ENCODE assay signal across 9 cellular contexts in genomic region chr19:54172764-54173699, GRCh38. TPM values are rescaled to one million over a fixed set of nuclear protein-coding genes. Genes with fewer than 3 reads are reported as not detected.
DNase-seq lines count a peak whose midpoint lies in the region; ATAC-seq and TF ChIP-seq lines count a peak whose summit lies in the region.
"Had no signal": no experiment of that assay in that cellular context is flagged by ENCODE, and none has a peak within 500 bp of the region (broad histone marks: within the 10 kb centered on the region; RNA-seq: fewer than 3 reads in every experiment).

TMC4 (minus strand) TSS chr19:54173160; CDS start chr19:54173117, 43 bp downstream.

- H2AFZ ChIP-seq in HCT116 (ENCODE audit: low read depth, low read length, poor library complexity, severe bottlenecking), result no peak within 1 kb of the TSS

- TSS peak; percentile 32 for BruUV-seq in HCT116 (replicated peaks; lab: Mats Ljungman, UMichigan)

- peaks cover 2 to 5% of the 10 kb centered on the region in 2 experiments; a peak in 1 of 4 replicates for H3K36me3 ChIP-seq in HCT116 (ENCODE audit: control insufficient read depth in 1 of 2, insufficient read depth in 2 of 2, low read length in 2 of 2)
- H3K36me3 ChIP-seq in skeletal muscle tissue (ENCODE audit: control insufficient read depth in 3 of 3, insufficient read depth in 3 of 3, low read length in 3 of 3), result peaks cover 0 to 2% (median 0%) of the 10 kb centered on the region in 3 donors
- peaks cover 3% of the 10 kb centered on the region for H3K36me3 ChIP-seq in effector memory CD4-positive, alpha-beta T cell (ENCODE audit: control insufficient read depth, insufficient read depth, low read length)

- H3K27me3 ChIP-seq in HCT116 (ENCODE audit: insufficient read depth, low read length), result no peaks in the 10 kb centered on the region
- H3K27me3 ChIP-seq in skeletal muscle tissue (ENCODE audit: control insufficient read depth in 3 of 3, insufficient read depth in 3 of 3, low read length in 3 of 3), result peaks cover 8 to 26% (median 12%) of the 10 kb centered on the region in 3 donors
- H3K27me3 ChIP-seq in effector memory CD4-positive, alpha-beta T cell (replicated peaks; ENCODE audit: control insufficient read depth, insufficient read depth, low read length, poor library complexity, severe bottlenecking), result no peaks in the 10 kb centered on the region

- peak within 1 kb of the TSS; percentile 69 to 85 for H3K4me3 ChIP-seq in HCT116 (replicated peaks in 1 of 2; ENCODE audit: low read depth in 1 of 2, low read length in 2 of 2)
- H3K4me3 ChIP-seq in skeletal muscle tissue (ENCODE audit: low read length in 3 of 3), result no peak within 1 kb of the TSS
- no peak within 1 kb of the TSS for H3K4me3 ChIP-seq in effector memory CD4-positive, alpha-beta T cell (ENCODE audit: insufficient read depth, low read depth, low read length, poor library complexity, severe bottlenecking)

- H3K27ac ChIP-seq in HCT116 (ENCODE audit: low read depth, low read length) (peak within 1 kb of the TSS; percentile 86), skeletal muscle tissue (ENCODE audit: low read depth, low read length) (peak within 1 kb of the TSS; percentile 50)
- no peak within 1 kb of the TSS for H3K27ac ChIP-seq in effector memory CD4-positive, alpha-beta T cell (ENCODE audit: insufficient read depth, low read length, poor library complexity, severe bottlenecking)

- RAD21 ChIA-PET in HCT116 (lab: Charles Lee; ENCODE audit: low non-redundant PET in 1 of 2, low total read pairs in 2 of 2, uncharacterized antibody in 2 of 2, unreplicated experiment in 2 of 2), result interaction anchor here in 1 of 2 experiments (0.6 kb wide), 1 partner anchor 59 kb away, joined by 3 read pairs; no protein-coding TSS in a partner anchor

- H3K9me2 ChIP-seq in HCT116 (ENCODE audit: insufficient read depth), result no peaks in the 10 kb centered on the region

- POLR2A ChIA-PET in HCT116 (lab: Charles Lee), result interaction anchor here (0.9 to 2.0 kb wide), 4 partner anchors 13 to 36 kb away, joined by 3 to 29 read pairs (median 11); partner anchors contain the start of genes CNOT3, MBOAT7 and RPS9

- H3K4me2 ChIP-seq in HCT116 (ENCODE audit: low read length), result peak within 1 kb of the TSS; percentile 94

- H3K4me1 ChIP-seq in HCT116 (ENCODE audit: control insufficient read depth in 1 of 2, insufficient read depth in 2 of 2, low read length in 2 of 2) (peaks cover 8 to 24% of the 10 kb centered on the region in 2 experiments; a peak in 3 of 4 replicates), skeletal muscle tissue (ENCODE audit: control insufficient read depth in 3 of 3, insufficient read depth in 3 of 3, low read length in 3 of 3) (peaks cover 0 to 4% (median 3%) of the 10 kb centered on the region in 3 donors)
- H3K4me1 ChIP-seq in effector memory CD4-positive, alpha-beta T cell (ENCODE audit: control insufficient read depth, insufficient read depth, low read length, poor library complexity, severe bottlenecking), result peaks cover 10% of the 10 kb centered on the region

- DNase-seq in HCT116 (ENCODE audit: low read depth, low spot score), result peak; percentile 63
- peak; percentile 79 for DNase-seq in NCI-H774 (lab: John Stamatoyannopoulos, UW)
- DNase-seq in Right ventricle myocardium superior, result no peak
- no peak for DNase-seq in T-helper 1 cell
- DNase-seq in stimulated activated CD4-positive, alpha-beta T cell treated with anti-CD3 and anti-CD28 coated beads, Interleukin-4, amount 100 ng/mL, for 4 hours, result no peak
- DNase-seq in OCI-M2 (lab: John Stamatoyannopoulos, UW; ENCODE audit: unreplicated experiment), result no peak
- DNase-seq in effector memory CD4-positive, alpha-beta T cell, result no peak

- ATAC-seq in HCT116 (peak; percentile 88), Right ventricle myocardium superior (ENCODE audit: poor library complexity) (peak; percentile 25)

- TF ChIP-seq RAD21 in HCT116 (IDR thresholded peaks at IDR 0.05; ENCODE audit: low read depth), result no peak

- no peaks in the 10 kb centered on the region for H4K20me1 ChIP-seq in HCT116 (ENCODE audit: insufficient read depth)

- intact Hi-C loops in HCT116 (cut with micrococcal nuclease), result loop anchor here (2.0 kb wide), 1 partner anchor 58 kb away; no protein-coding TSS in a partner anchor
- intact Hi-C loops in Right ventricle myocardium superior (cut with DNase I), result loop anchor here (5.0 kb wide), 1 partner anchor 59 kb away; no protein-coding TSS in a partner anchor

- H3K9me3 ChIP-seq in HCT116 (ENCODE audit: control insufficient read depth in 1 of 2, insufficient read depth in 1 of 2, low read depth in 1 of 2, low read length in 2 of 2) (no peaks in the 10 kb centered on the region), skeletal muscle tissue (ENCODE audit: control insufficient read depth in 3 of 3, low read length in 3 of 3) (no peaks in the 10 kb centered on the region)
- no peaks in the 10 kb centered on the region for H3K9me3 ChIP-seq in effector memory CD4-positive, alpha-beta T cell (ENCODE audit: control insufficient read depth, low read length)

- no peak for TF ChIP-seq POLR2A in HCT116 (IDR thresholded peaks at IDR 0.05; ENCODE audit: borderline replicate concordance, extremely low read depth, insufficient read depth, insufficient read length)

- H3K9ac ChIP-seq in HCT116 (ENCODE audit: low read length) (peak within 1 kb of the TSS; percentile 90), skeletal muscle tissue (ENCODE audit: low read depth in 1 of 3, low read length in 3 of 3) (peak within 1 kb of the TSS in 1 of 3 donors; percentile 60)

- peak; percentile 15 to 65 (median 57); a peak in 4 of 6 replicates for TF ChIP-seq CTCF in HCT116 (IDR thresholded peaks at IDR 0.05 in 2 of 3, conservative IDR thresholded peaks at IDR 0.05 in 1 of 3; ENCODE audit: borderline replicate concordance in 1 of 3, insufficient read depth in 1 of 3, low read depth in 2 of 3, low read length in 2 of 3)

- H3K79me2 ChIP-seq in HCT116 (ENCODE audit: insufficient read depth, low read length), result 0 out of 2 replicates have a peak, but pooled peaks cover 3% of the 10 kb centered on the region

- CTCF ChIA-PET in HCT116 (lab: Charles Lee), result interaction anchor here (0.6 to 2.6 kb wide), 9 partner anchors 8 to 217 kb away, joined by 3 to 22 read pairs (median 3); partner anchors contain the start of genes CNOT3, LENG1 and MBOAT7

TF ChIP-seq in HCT116, 20 proteins besides CTCF, POLR2A, EP300 and RAD21:
- TF ChIP-seq SIN3A (IDR thresholded peaks at IDR 0.05; ENCODE audit: low read depth) (no peak), ZFX (IDR thresholded peaks at IDR 0.05) (peak; percentile 50; the same call in 1 of the 2 replicates), POLR2AphosphoS5 (IDR thresholded peaks at IDR 0.05; ENCODE audit: low read depth, low read length) (peak; percentile 63), ZNF274 (IDR thresholded peaks at IDR 0.05; ENCODE audit: low read depth, low read length) (no peak), EZH2 (IDR thresholded peaks at IDR 0.05) (no peak), YY1 (IDR thresholded peaks at IDR 0.05; ENCODE audit: extremely low read depth, insufficient replicate concordance, low read depth, low read length) (no peak), CEBPB (IDR thresholded peaks at IDR 0.05; ENCODE audit: low read depth) (no peak), EGR1 (IDR thresholded peaks at IDR 0.05; ENCODE audit: low read depth) (no peak)
- TF ChIP-seq, protein P1, sequence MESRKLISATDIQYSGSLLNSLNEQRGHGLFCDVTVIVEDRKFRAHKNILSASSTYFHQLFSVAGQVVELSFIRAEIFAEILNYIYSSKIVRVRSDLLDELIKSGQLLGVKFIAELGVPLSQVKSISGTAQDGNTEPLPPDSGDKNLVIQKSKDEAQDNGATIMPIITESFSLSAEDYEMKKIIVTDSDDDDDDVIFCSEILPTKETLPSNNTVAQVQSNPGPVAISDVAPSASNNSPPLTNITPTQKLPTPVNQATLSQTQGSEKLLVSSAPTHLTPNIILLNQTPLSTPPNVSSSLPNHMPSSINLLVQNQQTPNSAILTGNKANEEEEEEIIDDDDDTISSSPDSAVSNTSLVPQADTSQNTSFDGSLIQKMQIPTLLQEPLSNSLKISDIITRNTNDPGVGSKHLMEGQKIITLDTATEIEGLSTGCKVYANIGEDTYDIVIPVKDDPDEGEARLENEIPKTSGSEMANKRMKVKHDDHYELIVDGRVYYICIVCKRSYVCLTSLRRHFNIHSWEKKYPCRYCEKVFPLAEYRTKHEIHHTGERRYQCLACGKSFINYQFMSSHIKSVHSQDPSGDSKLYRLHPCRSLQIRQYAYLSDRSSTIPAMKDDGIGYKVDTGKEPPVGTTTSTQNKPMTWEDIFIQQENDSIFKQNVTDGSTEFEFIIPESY (IDR thresholded peaks at IDR 0.05; ENCODE audit: extremely low read depth, insufficient replicate concordance, low read length), result peak; percentile 35
- TF ChIP-seq, protein P2, sequence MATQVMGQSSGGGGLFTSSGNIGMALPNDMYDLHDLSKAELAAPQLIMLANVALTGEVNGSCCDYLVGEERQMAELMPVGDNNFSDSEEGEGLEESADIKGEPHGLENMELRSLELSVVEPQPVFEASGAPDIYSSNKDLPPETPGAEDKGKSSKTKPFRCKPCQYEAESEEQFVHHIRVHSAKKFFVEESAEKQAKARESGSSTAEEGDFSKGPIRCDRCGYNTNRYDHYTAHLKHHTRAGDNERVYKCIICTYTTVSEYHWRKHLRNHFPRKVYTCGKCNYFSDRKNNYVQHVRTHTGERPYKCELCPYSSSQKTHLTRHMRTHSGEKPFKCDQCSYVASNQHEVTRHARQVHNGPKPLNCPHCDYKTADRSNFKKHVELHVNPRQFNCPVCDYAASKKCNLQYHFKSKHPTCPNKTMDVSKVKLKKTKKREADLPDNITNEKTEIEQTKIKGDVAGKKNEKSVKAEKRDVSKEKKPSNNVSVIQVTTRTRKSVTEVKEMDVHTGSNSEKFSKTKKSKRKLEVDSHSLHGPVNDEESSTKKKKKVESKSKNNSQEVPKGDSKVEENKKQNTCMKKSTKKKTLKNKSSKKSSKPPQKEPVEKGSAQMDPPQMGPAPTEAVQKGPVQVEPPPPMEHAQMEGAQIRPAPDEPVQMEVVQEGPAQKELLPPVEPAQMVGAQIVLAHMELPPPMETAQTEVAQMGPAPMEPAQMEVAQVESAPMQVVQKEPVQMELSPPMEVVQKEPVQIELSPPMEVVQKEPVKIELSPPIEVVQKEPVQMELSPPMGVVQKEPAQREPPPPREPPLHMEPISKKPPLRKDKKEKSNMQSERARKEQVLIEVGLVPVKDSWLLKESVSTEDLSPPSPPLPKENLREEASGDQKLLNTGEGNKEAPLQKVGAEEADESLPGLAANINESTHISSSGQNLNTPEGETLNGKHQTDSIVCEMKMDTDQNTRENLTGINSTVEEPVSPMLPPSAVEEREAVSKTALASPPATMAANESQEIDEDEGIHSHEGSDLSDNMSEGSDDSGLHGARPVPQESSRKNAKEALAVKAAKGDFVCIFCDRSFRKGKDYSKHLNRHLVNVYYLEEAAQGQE (IDR thresholded peaks at IDR 0.05; ENCODE audit: low read depth), result no peak
TF ChIP-seq in HCT116: peak in this region for 3.

RNA-seq across cellular contexts. Expression of gene TMC4, which starts in this region (rescaled TPM):
- 60.3 TPM for total RNA-seq in HCT116 (2021; ENCODE audit: unreplicated experiment)
- polyA plus RNA-seq in HCT116 (2012), result 72.2 and 90.5 TPM in 2 replicates
- 0.91 TPM for total RNA-seq in Right ventricle myocardium superior
- total RNA-seq in skeletal muscle tissue, result 1.0 TPM
- polyA plus RNA-seq: IgD-negative memory B cell had no signal

Comparison
In these comparisons a context has a peak if more than half of its experiments do, and no peak if none do; other contexts are left out.
1. RNA of gene TMC4 (total RNA-seq): 60.3 TPM in HCT116 (single experiment); 1.0 TPM in skeletal muscle tissue (single experiment) and 0.91 TPM in Right ventricle myocardium superior (single experiment); every median in the first group is over 10 times any median in the second.
2. Peak in ATAC-seq in Right ventricle myocardium superior; RNA of the gene not detected or under 1 TPM.
3. DNase-seq: peak in HCT116 (single experiment) and NCI-H774 (single experiment); none in Right ventricle myocardium superior (single experiment), T-helper 1 cell (0 of 5), stimulated activated CD4-positive, alpha-beta T cell treated with anti-CD3 and anti-CD28 coated beads, Interleukin-4, amount 100 ng/mL, for 4 hours (0 of 2), OCI-M2 (single experiment) and effector memory CD4-positive, alpha-beta T cell (0 of 3).
4. H3K4me3 ChIP-seq: peak in HCT116 (2 of 2); none in skeletal muscle tissue (0 of 3) and effector memory CD4-positive, alpha-beta T cell (single experiment).